In genomic region chr12:123363385-123363742, GRCh38 we compare ENCODE assay signal across 8 cellular contexts. TPM values are rescaled to one million over a fixed set of nuclear protein-coding genes. Genes with fewer than 3 reads are reported as not detected.
DNase-seq lines count a peak whose midpoint lies in the region; ATAC-seq and TF ChIP-seq lines count a peak whose summit lies in the region.

No MANE protein-coding gene starts in this region.

- in situ Hi-C loops in GM23248 (cut with MboI), result no loop called here

- no peaks in the 10 kb centered on the region for H3K9me3 ChIP-seq in GM23248 (ENCODE audit: low read depth)
- no peaks in the 10 kb centered on the region for H3K9me3 ChIP-seq in hepatocyte (ENCODE audit: low read depth)
- H3K9me3 ChIP-seq in smooth muscle cell (replicated peaks; ENCODE audit: low read depth), result no peaks in the 10 kb centered on the region

- H3K36me3 ChIP-seq in GM23248 (ENCODE audit: low read depth) (no peaks in the 10 kb centered on the region), hepatocyte (replicated peaks; ENCODE audit: insufficient read depth, low read depth) (no peaks in the 10 kb centered on the region), smooth muscle cell (ENCODE audit: low read depth) (no peaks in the 10 kb centered on the region)

- DNase-seq in AG09309 (ENCODE audit: low read depth) (no peak), GM23248 (peak; percentile 61), hepatocyte (ENCODE audit: low spot score) (peak; percentile 29), smooth muscle cell (lab: John Stamatoyannopoulos, UW; ENCODE audit: unreplicated experiment) (no peak), omental fat pad (ENCODE audit: low spot score) (no peak), NCI-H1048 (lab: John Stamatoyannopoulos, UW) (no peak)

- H3K27ac ChIP-seq in GM23248 (peak overlapping the region; percentile 94), hepatocyte (peak overlapping the region; percentile 99), smooth muscle cell (ENCODE audit: low read depth) (peak overlapping the region; percentile 87)

- TF ChIP-seq CTCF in AG09309 (IDR thresholded peaks at IDR 0.05; ENCODE audit: control insufficient read depth, insufficient read depth, low read depth, low read length, missing control alignments) (no peak), WI38 (IDR thresholded peaks at IDR 0.05; ENCODE audit: low read depth, low read length) (no peak), hepatocyte (IDR thresholded peaks at IDR 0.05; ENCODE audit: poor library complexity) (no peak), smooth muscle cell (IDR thresholded peaks at IDR 0.05; ENCODE audit: borderline replicate concordance, insufficient read depth, poor library complexity, severe bottlenecking) (no peak), omental fat pad (IDR thresholded peaks at IDR 0.05) (no peak)

- H3K27me3 ChIP-seq in GM23248 (replicated peaks; ENCODE audit: insufficient read depth) (no peaks in the 10 kb centered on the region), hepatocyte (no peaks in the 10 kb centered on the region), smooth muscle cell (ENCODE audit: low read depth) (no peaks in the 10 kb centered on the region)

- H3K4me2 ChIP-seq in GM23248 (ENCODE audit: unreplicated experiment), result peak overlapping the region; percentile 91
- peak overlapping the region; percentile 92 for H3K4me2 ChIP-seq in hepatocyte
- H3K4me2 ChIP-seq in smooth muscle cell, result peak overlapping the region; percentile 99

- H3K9ac ChIP-seq in GM23248, result peak overlapping the region; percentile 91
- peak overlapping the region; percentile 94 for H3K9ac ChIP-seq in smooth muscle cell (ENCODE audit: low read depth)

- H4K20me1 ChIP-seq in GM23248 (ENCODE audit: insufficient read depth), result no peaks in the 10 kb centered on the region
- peaks cover 55% of the 10 kb centered on the region for H4K20me1 ChIP-seq in hepatocyte (ENCODE audit: insufficient read depth, poor library complexity, severe bottlenecking)
- peaks cover 62% of the 10 kb centered on the region for H4K20me1 ChIP-seq in smooth muscle cell (ENCODE audit: low read depth)

- ATAC-seq in omental fat pad (ENCODE audit: low FRiP score) (no peak), GM18498 (IDR thresholded peaks at IDR 0.05; ENCODE audit: unreplicated experiment) (no peak)

- H3K9me2 ChIP-seq in GM23248 (ENCODE audit: insufficient read depth), result no peaks in the 10 kb centered on the region
- H3K9me2 ChIP-seq in hepatocyte (replicated peaks; ENCODE audit: insufficient read depth), result no peaks in the 10 kb centered on the region

- H3F3A ChIP-seq in GM23248 (ENCODE audit: insufficient read depth) (peaks cover 23% of the 10 kb centered on the region), smooth muscle cell (ENCODE audit: low read depth) (peaks cover 8% of the 10 kb centered on the region)

- WGBS in GM23248 (ENCODE audit: low coverage in 1 of 2, low lambda C conversion rate in 2 of 2, missing lambda C conversion rate in 2 of 2), 2 experiments, result 1% methylated on average over 9 of the region's 9 CpGs
- 4% methylated on average over 9 of the region's 9 CpGs for WGBS in hepatocyte (ENCODE audit: low lambda C conversion rate, missing lambda C conversion rate)
- WGBS in smooth muscle cell (ENCODE audit: low lambda C conversion rate), result 11% methylated on average over 9 of the region's 9 CpGs

- peak overlapping the region; percentile 87 for H3K4me3 ChIP-seq in AG09309 (ENCODE audit: control insufficient read depth, low read depth, low read length)
- H3K4me3 ChIP-seq in GM23248, result peak overlapping the region; percentile 73
- H3K4me3 ChIP-seq in WI38 (ENCODE audit: low read depth, low read length), result peak overlapping the region; percentile 97
- peak overlapping the region; percentile 98 for H3K4me3 ChIP-seq in hepatocyte
- H3K4me3 ChIP-seq in smooth muscle cell, result peak overlapping the region; percentile 99

- H2AFZ ChIP-seq in GM23248 (peak overlapping the region; percentile 47), hepatocyte (peak overlapping the region; percentile 18), smooth muscle cell (ENCODE audit: low read depth) (no peak overlapping the region)

- peaks cover 62% of the 10 kb centered on the region for H3K79me2 ChIP-seq in GM23248 (ENCODE audit: insufficient read depth)
- peaks cover 62% of the 10 kb centered on the region for H3K79me2 ChIP-seq in hepatocyte
- peaks cover 62% of the 10 kb centered on the region for H3K79me2 ChIP-seq in smooth muscle cell (ENCODE audit: low read depth)

- H3K4me1 ChIP-seq in GM23248 (ENCODE audit: insufficient read depth), result peaks cover 9% of the 10 kb centered on the region; the same call in 1 of the 2 replicates
- peaks cover 14% of the 10 kb centered on the region for H3K4me1 ChIP-seq in hepatocyte (ENCODE audit: insufficient read depth)
- peaks cover 15% of the 10 kb centered on the region for H3K4me1 ChIP-seq in smooth muscle cell (ENCODE audit: low read depth)

RNA-seq across cellular contexts. Expression of gene SBNO1, which starts 1.3 kb away (rescaled TPM):
- 17.6 and 19.1 TPM in 2 replicates for total RNA-seq in GM23248 (2014; rRNA removed; shearing (Covaris generic))
- polyA plus RNA-seq in GM23248 (2016; fragmentation: Nextera tagmentation; extraction: Ambion mirVana), result 22.4 and 23.6 TPM in 2 replicates
- total RNA-seq in hepatocyte, result 28.9 and 29.7 TPM in 2 replicates
- polyA plus RNA-seq in hepatocyte, result 13.4 and 13.7 TPM in 2 replicates
- 24.5 and 28.9 TPM in 2 replicates for total RNA-seq in smooth muscle cell
- 14.6 and 15.5 TPM in 2 replicates for polyA plus RNA-seq in smooth muscle cell
- 10 to 100 TPM; 18.6 to 26.4 (median 20.6) TPM for total RNA-seq in omental fat pad

RNA-seq across cellular contexts. Expression of gene KMT5A, which starts 20.6 kb away (rescaled TPM):
- total RNA-seq in GM23248 (2014; rRNA removed; shearing (Covaris generic)), result 53.6 and 78.6 TPM in 2 replicates
- polyA plus RNA-seq in GM23248 (2016; fragmentation: Nextera tagmentation; extraction: Ambion mirVana) (20.6 and 21.3 TPM in 2 replicates), hepatocyte (21.9 and 24.5 TPM in 2 replicates), smooth muscle cell (15.4 and 17.9 TPM in 2 replicates)
- total RNA-seq in hepatocyte (28.4 and 28.7 TPM in 2 replicates), smooth muscle cell (19.9 and 23.8 TPM in 2 replicates), omental fat pad (10 to 100 TPM; 25.5 to 39.9 (median 26.5) TPM)

Comparison
In these comparisons a context has a peak if more than half of its experiments do, and no peak if none do; other contexts are left out.
1. DNase-seq: peak in GM23248 (single experiment) and hepatocyte (single experiment); none in AG09309 (single experiment), smooth muscle cell (single experiment), omental fat pad (single experiment) and NCI-H1048 (single experiment).
2. Peak in every context shown above with its lines, with median percentiles within 50 percentile points of each other: H3K4me3 ChIP-seq, H3K27ac ChIP-seq and H3K4me2 ChIP-seq.